Comparison of ENCODE assay signal across 11 cellular contexts in the genomic region with DNA sequence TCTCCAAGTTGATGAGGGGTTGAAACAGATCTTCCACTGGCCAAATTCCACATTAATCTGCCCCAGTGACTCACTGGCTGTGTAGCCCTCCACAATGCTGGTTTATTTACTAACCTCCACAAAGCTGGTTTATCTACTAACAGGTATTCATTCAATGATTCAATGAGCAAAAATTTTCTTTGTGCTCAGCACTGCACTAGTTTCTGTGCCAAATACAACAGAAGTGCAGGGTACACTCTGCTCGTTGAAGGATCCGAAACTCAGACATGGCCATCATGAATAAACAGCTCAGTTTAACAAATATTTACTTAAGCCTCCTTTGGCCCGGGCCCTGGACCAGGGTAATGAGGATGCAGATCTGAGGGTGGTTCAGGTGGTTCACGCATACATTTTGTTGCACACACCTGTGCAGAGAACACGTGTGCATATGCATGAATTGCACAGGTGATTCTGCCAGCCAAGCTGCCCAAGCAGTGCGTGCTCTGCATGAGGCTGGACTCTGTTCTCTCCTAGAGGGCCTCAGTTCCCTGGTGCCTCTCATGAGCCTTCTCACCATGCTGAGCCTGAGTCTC.
DNase-seq lines count a peak whose midpoint lies in the region; ATAC-seq and TF ChIP-seq lines count a peak whose summit lies in the region.
"Had no signal": no experiment of that assay in that cellular context is flagged by ENCODE, and none has a peak within 500 bp of the region (broad histone marks: within the 10 kb centered on the region; RNA-seq: fewer than 3 reads in every experiment).

No MANE protein-coding gene starts in this region.

- H2AK9ac ChIP-seq in IMR-90 (replicated peaks; ENCODE audit: low read depth, low read length, poor library complexity), result no peak overlapping the region

- H4K8ac ChIP-seq in IMR-90 (ENCODE audit: low read depth in 2 of 2, low read length in 2 of 2), result no peak overlapping the region

- 0 out of 2 replicates have a peak overlapping the region, but pooled peaks have one; percentile 10 for H3K23ac ChIP-seq in IMR-90 (ENCODE audit: low read depth, low read length)

- intact Hi-C loops in IMR-90 (cut with micrococcal nuclease), result no loop called here
- intact Hi-C loops in thyroid gland (cut with DNase I), result no loop called here

- peaks cover 14% of the 10 kb centered on the region for H3K4me1 ChIP-seq in IMR-90 (ENCODE audit: control insufficient read depth, insufficient read depth, low read length)
- H3K4me1 ChIP-seq in smooth muscle cell (ENCODE audit: low read depth), result no peaks in the 10 kb centered on the region
- H3K4me1 ChIP-seq in thyroid gland, result peaks cover 7 to 9% of the 10 kb centered on the region in 2 donors
- no peaks in the 10 kb centered on the region for H3K4me1 ChIP-seq in CD8-positive, alpha-beta memory T cell (ENCODE audit: insufficient read depth, low read length)

- H4K20me1 ChIP-seq in IMR-90 (ENCODE audit: insufficient read depth, low read length) (peaks cover 9% of the 10 kb centered on the region), smooth muscle cell (ENCODE audit: low read depth) (peaks cover 16% of the 10 kb centered on the region)

- H3K4me3 Mint-ChIP-seq in CD8-positive, alpha-beta memory T cell, result no peak overlapping the region

- peak; percentile 81 for DNase-seq in IMR-90
- DNase-seq in RWPE1 (ENCODE audit: low spot score), result peak; percentile 84
- peak; percentile 74 for DNase-seq in fibroblast of the aortic adventitia (ENCODE audit: low read depth)
- DNase-seq in smooth muscle cell (lab: John Stamatoyannopoulos, UW; ENCODE audit: unreplicated experiment), result no peak
- DNase-seq in T-helper 1 cell, result no peak
- DNase-seq in thyroid gland, result no peak
- DNase-seq in NCI-H187 treated with DMSO at 0.1 percent for 48 hours (lab: John Stamatoyannopoulos, UW), result no peak
- no peak for DNase-seq in CD8-positive, alpha-beta memory T cell
- DNase-seq: activated T-cell treated with anti-CD3 and anti-CD28 coated beads, Interleukin-2, amount 50 U/mL, for 48 hours; KBM-7; posterior cingulate gyrus had no signal

- no peak overlapping the region for H2BK15ac ChIP-seq in IMR-90 (ENCODE audit: low read depth, low read length)

- H3K4me1 Mint-ChIP-seq in CD8-positive, alpha-beta memory T cell, result no peaks in the 10 kb centered on the region

- no peak overlapping the region for H2BK120ac ChIP-seq in IMR-90 (ENCODE audit: low read depth, low read length)

- H2AFZ ChIP-seq in IMR-90 (replicated peaks; ENCODE audit: low read length, poor library complexity) (no peak overlapping the region), smooth muscle cell (ENCODE audit: low read depth) (no peak overlapping the region)

- no peak overlapping the region for H3K18ac ChIP-seq in IMR-90 (ENCODE audit: low read depth, low read length)

- TF ChIP-seq RAD21 in IMR-90 (IDR thresholded peaks at IDR 0.05; ENCODE audit: low read length), result no peak; the same call in 1 of the 2 replicates

- peak; percentile 70 for ATAC-seq in IMR-90 (ENCODE audit: low read depth)

- 43% methylated on average over 2 of the region's 6 CpGs; no CpG with 5 or more reads in 1 of the 2 experiments for WGBS in IMR-90 (ENCODE audit: extremely low coverage in 2 of 2, insufficient read length in 1 of 2), 2 experiments
- 69% methylated on average over 6 of the region's 6 CpGs for WGBS in smooth muscle cell (ENCODE audit: low lambda C conversion rate)
- 54 to 56% methylated on average over 6 of the region's 6 CpGs for WGBS in thyroid gland, 2 donors

- no TSS peak for BruUV-seq in IMR-90 (replicated peaks; lab: Mats Ljungman, UMichigan)

- no peak overlapping the region for H3K27ac Mint-ChIP-seq in CD8-positive, alpha-beta memory T cell

- no peaks in the 10 kb centered on the region for H3K79me2 ChIP-seq in smooth muscle cell (ENCODE audit: low read depth)

- dilution Hi-C loops in IMR-90 (cut with HindIII; ENCODE audit: low sequenced_read_pairs, unreplicated experiment), result no loop called here

- peaks cover 0 to 27% of the 10 kb centered on the region in 2 experiments; a peak in 1 of 4 replicates for H3K79me1 ChIP-seq in IMR-90 (ENCODE audit: low read depth in 1 of 2, low read length in 2 of 2)

- H3K4ac ChIP-seq in IMR-90 (ENCODE audit: low read depth, low read length), result no peak overlapping the region

- no peaks in the 10 kb centered on the region for H3K36me3 Mint-ChIP-seq in CD8-positive, alpha-beta memory T cell

- H2AK5ac ChIP-seq in IMR-90 (ENCODE audit: low read depth, low read length), result no peak overlapping the region

- peaks cover 43% of the 10 kb centered on the region for H3K36me3 ChIP-seq in IMR-90 (ENCODE audit: control insufficient read depth, insufficient read depth, low read length)
- peaks cover 14% of the 10 kb centered on the region for H3K36me3 ChIP-seq in smooth muscle cell (ENCODE audit: low read depth)
- no peaks in the 10 kb centered on the region for H3K36me3 ChIP-seq in thyroid gland
- H3K36me3 ChIP-seq in CD8-positive, alpha-beta memory T cell (ENCODE audit: insufficient read depth, low read length), result no peaks in the 10 kb centered on the region

- no peak for TF ChIP-seq CTCF in IMR-90 (conservative IDR thresholded peaks at IDR 0.05; ENCODE audit: low read depth, low read length)
- TF ChIP-seq CTCF in RWPE1 (conservative IDR thresholded peaks at IDR 0.05; ENCODE audit: low read depth), result no peak
- TF ChIP-seq CTCF in fibroblast of the aortic adventitia (IDR thresholded peaks at IDR 0.05; ENCODE audit: insufficient read depth, low read length), result no peak
- TF ChIP-seq CTCF in smooth muscle cell (IDR thresholded peaks at IDR 0.05; ENCODE audit: borderline replicate concordance, insufficient read depth, poor library complexity, severe bottlenecking), result no peak
- TF ChIP-seq CTCF in thyroid gland (IDR thresholded peaks at IDR 0.05), result no peak

- H4K5ac ChIP-seq in IMR-90 (ENCODE audit: low read depth, low read length), result no peak overlapping the region

- peak overlapping the region; percentile 25 for H3K4me2 ChIP-seq in IMR-90 (ENCODE audit: low read depth, low read length)
- no peak overlapping the region for H3K4me2 ChIP-seq in smooth muscle cell

- no peak for TF ChIP-seq POLR2A in IMR-90 (IDR thresholded peaks at IDR 0.05; ENCODE audit: low read depth, low read length)
- no peak for TF ChIP-seq POLR2A in thyroid gland (IDR thresholded peaks at IDR 0.05)

- no peak overlapping the region for H4K91ac ChIP-seq in IMR-90 (ENCODE audit: insufficient read depth, low read depth, low read length)

- peaks cover 1 to 3% of the 10 kb centered on the region in 2 donors for H3K27me3 Mint-ChIP-seq in CD8-positive, alpha-beta memory T cell

- peaks cover 13% of the 10 kb centered on the region for H3K9me1 ChIP-seq in IMR-90 (ENCODE audit: insufficient read depth, low read length)

- no peak overlapping the region for H3K9ac ChIP-seq in IMR-90 (ENCODE audit: low read depth, low read length)
- no peak overlapping the region for H3K9ac ChIP-seq in smooth muscle cell (ENCODE audit: low read depth)

- H3K27ac ChIP-seq in IMR-90 (ENCODE audit: insufficient read depth, low read length), result no peak overlapping the region
- H3K27ac ChIP-seq in RWPE1, result peak overlapping the region; percentile 22
- peak overlapping the region; percentile 56 for H3K27ac ChIP-seq in smooth muscle cell (ENCODE audit: low read depth)
- H3K27ac ChIP-seq in thyroid gland, result peak overlapping the region in 1 of 3 donors; percentile 37
- H3K27ac ChIP-seq in CD8-positive, alpha-beta memory T cell (ENCODE audit: low read depth, low read length), result no peak overlapping the region

- no peak overlapping the region for H3K14ac ChIP-seq in IMR-90 (replicated peaks; ENCODE audit: low read depth, low read length)

- no peak overlapping the region for H2BK5ac ChIP-seq in IMR-90 (ENCODE audit: low read depth, low read length, poor library complexity, severe bottlenecking)

- H3K27me3 ChIP-seq in IMR-90 (ENCODE audit: control insufficient read depth, insufficient read depth, low read length) (no peaks in the 10 kb centered on the region), smooth muscle cell (ENCODE audit: low read depth) (no peaks in the 10 kb centered on the region), thyroid gland (no peaks in the 10 kb centered on the region)
- H3K27me3 ChIP-seq in CD8-positive, alpha-beta memory T cell (ENCODE audit: insufficient read depth, low read length, poor library complexity, severe bottlenecking), result no peaks in the 10 kb centered on the region

- H3K9me3 Mint-ChIP-seq in CD8-positive, alpha-beta memory T cell, result no peaks in the 10 kb centered on the region

- H3K56ac ChIP-seq in IMR-90 (ENCODE audit: extremely low read depth, insufficient read depth, low read length), result no peak overlapping the region; the same call in 1 of the 2 replicates

- CTCF ChIA-PET in IMR-90 (lab: Yijun Ruan, JAX), result interaction anchor here (0.6 kb wide), 1 partner anchor 479 kb away, joined by 4 read pairs; no protein-coding TSS in a partner anchor
- CTCF ChIA-PET in RWPE1 (lab: Yijun Ruan, JAX), result interaction anchor here (0.7 kb wide), 1 partner anchor 1698 kb away, joined by 3 read pairs; no protein-coding TSS in a partner anchor
- CTCF ChIA-PET in CD8-positive, alpha-beta memory T cell (lab: Charles Lee), result no interaction called here

- POLR2A ChIA-PET in IMR-90 (lab: Charles Lee; ENCODE audit: unreplicated experiment), result interaction anchor here (0.6 kb wide), 1 partner anchor 1452 kb away, joined by 3 read pairs; no protein-coding TSS in a partner anchor
- POLR2A ChIA-PET in RWPE1 (lab: Yijun Ruan, JAX; ENCODE audit: low non-redundant PET), result no interaction called here
- POLR2A ChIA-PET in CD8-positive, alpha-beta memory T cell (lab: Charles Lee), result no interaction called here

- in situ Hi-C loops in IMR-90 (cut with MboI; ENCODE audit: low sequenced_read_pairs), result no loop called here

- no peak overlapping the region for H3K4me3 ChIP-seq in IMR-90 (ENCODE audit: insufficient read depth, low read depth, low read length)
- no peak overlapping the region for H3K4me3 ChIP-seq in fibroblast of the aortic adventitia (ENCODE audit: low read depth, low read length)
- no peak overlapping the region for H3K4me3 ChIP-seq in smooth muscle cell
- no peak overlapping the region for H3K4me3 ChIP-seq in thyroid gland (replicated peaks in 1 of 3)
- H3K4me3 ChIP-seq in CD8-positive, alpha-beta memory T cell (ENCODE audit: low read length), result no peak overlapping the region

- peak overlapping the region; percentile 3; the same call in 1 of the 2 replicates for H2BK20ac ChIP-seq in IMR-90 (ENCODE audit: low read depth, low read length)

- no peaks in the 10 kb centered on the region for H3F3A ChIP-seq in smooth muscle cell (ENCODE audit: low read depth)

- no peaks in the 10 kb centered on the region for H3K9me3 ChIP-seq in IMR-90 (ENCODE audit: control insufficient read depth, insufficient read depth, low read length)
- no peaks in the 10 kb centered on the region for H3K9me3 ChIP-seq in smooth muscle cell (replicated peaks; ENCODE audit: low read depth)
- H3K9me3 ChIP-seq in thyroid gland, result no peaks in the 10 kb centered on the region
- no peaks in the 10 kb centered on the region for H3K9me3 ChIP-seq in CD8-positive, alpha-beta memory T cell (ENCODE audit: low read length)

TF ChIP-seq in IMR-90, 13 proteins besides CTCF, POLR2A, EP300 and RAD21:
- TF ChIP-seq FOS (IDR thresholded peaks at IDR 0.05; ENCODE audit: low read depth, low read length) (peak; percentile 78), MAFK (IDR thresholded peaks at IDR 0.05; ENCODE audit: low read depth, low read length) (0 out of 2 replicates have a peak, but pooled peaks have one; percentile 5), CEBPB (IDR thresholded peaks at IDR 0.05; ENCODE audit: low read depth, low read length) (no peak), NFE2L2 (IDR thresholded peaks at IDR 0.05; ENCODE audit: low read depth, low read length) (no peak)

Comparison
In these comparisons a context has a peak if more than half of its experiments do, and no peak if none do; other contexts are left out.
1. DNase-seq: peak in IMR-90 (single experiment), RWPE1 (single experiment) and fibroblast of the aortic adventitia (single experiment); none in smooth muscle cell (single experiment), T-helper 1 cell (0 of 5), thyroid gland (0 of 2), NCI-H187 treated with DMSO at 0.1 percent for 48 hours (single experiment) and CD8-positive, alpha-beta memory T cell (0 of 5).
2. H3K27ac ChIP-seq: peak in RWPE1 (single experiment) and smooth muscle cell (single experiment); none in IMR-90 (single experiment) and CD8-positive, alpha-beta memory T cell (single experiment).